Comparison of ENCODE assay signal across 28 cellular contexts in the genomic region with DNA sequence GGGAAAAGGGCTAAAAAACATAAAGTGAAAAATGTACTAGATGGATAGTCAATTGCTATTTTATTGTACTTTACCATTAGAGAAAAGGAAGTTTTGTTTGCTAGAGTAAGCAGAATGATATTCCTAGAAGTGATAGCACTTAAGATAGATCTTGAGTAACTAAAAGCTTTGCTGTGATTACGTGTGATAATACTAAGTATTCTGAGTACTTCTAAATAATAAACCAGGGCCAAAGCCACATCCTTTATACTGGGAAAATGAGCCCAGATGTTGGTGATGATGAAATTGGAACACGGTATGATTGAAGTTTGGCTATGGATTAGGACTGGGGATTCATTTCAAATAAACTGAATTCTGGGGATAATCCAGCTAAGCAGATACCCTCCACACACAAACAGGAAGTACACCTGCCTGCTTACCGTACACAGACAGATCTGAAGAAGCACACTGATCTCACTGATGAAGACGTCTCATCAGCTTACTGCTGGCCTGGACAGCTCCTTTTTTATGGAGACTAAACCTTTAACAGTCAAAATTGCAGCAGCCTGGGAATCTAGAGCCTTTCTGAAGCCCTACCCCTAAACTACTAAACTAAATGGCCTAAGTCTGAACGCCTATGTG.
"Had no signal": no experiment of that assay in that cellular context is flagged by ENCODE, and none has a peak within 500 bp of the region (broad histone marks: within the 10 kb centered on the region; RNA-seq: fewer than 3 reads in every experiment).

No MANE protein-coding gene starts in this region.

- DNase-seq: activated B cell treated with CpG ODN at 0.5 μM for 24 hours; activated CD4-positive, alpha-beta T cell treated with anti-CD3 and anti-CD28 coated beads for 1 hour; activated CD4-positive, alpha-beta T cell treated with anti-CD3 and anti-CD28 coated beads, Interleukin-2, amount 10 ng/mL, durations not matched to agents 24 days and 14 days; activated CD4-positive, alpha-beta T cell treated with anti-CD3 and anti-CD28 coated beads, Interleukin-2, amount 50 U/mL, for 48 hours; activated CD8-positive, alpha-beta memory T cell treated with anti-CD3 and anti-CD28 coated beads, Interleukin-2, amount 10 ng/mL, durations not matched to agents 7 days and 5 days; activated gamma-delta T cell; activated naive CD4-positive, alpha-beta T cell treated with anti-CD3 and anti-CD28 coated beads for 36 hours; activated T-cell treated with anti-CD3 and anti-CD28 coated beads, Interleukin-2, amount 50 U/mL, for 4 hours; amygdala; KBM-7; NCI-H1048; NCI-H146; NCI-H1930; NCI-H345; NCI-H510A; NCI-H526 treated with DMSO at 0.1 percent for 48 hours; NCI-H82; OCI-M1; Right ventricle myocardium superior; RPMI8226; SJCRH30; T-helper 9 cell had no signal

- H3K4me1 ChIP-seq: SJCRH30 had no signal

- H3K4me1 Mint-ChIP-seq: brain; central memory CD8-positive, alpha-beta T cell had no signal

- H3K36me3 Mint-ChIP-seq: activated CD8-positive, alpha-beta memory T cell treated with anti-CD3 and anti-CD28 coated beads, Interleukin-2, amount 10 ng/mL, durations not matched to agents 7 days and 5 days; activated naive CD8-positive, alpha-beta T cell; brain had no signal

- H3K9me3 ChIP-seq: SJCRH30 had no signal

- H3K27ac Mint-ChIP-seq: activated B cell treated with CpG ODN at 0.5 μM for 24 hours; activated CD4-positive, alpha-beta T cell treated with anti-CD3 and anti-CD28 coated beads, Interleukin-2, amount 10 ng/mL, durations not matched to agents 24 days and 14 days; activated naive CD4-positive, alpha-beta T cell treated with anti-CD3 and anti-CD28 coated beads for 36 hours; activated naive CD8-positive, alpha-beta T cell; brain; T-helper 1 cell treated with Interleukin-12 subunit alpha and Interleukin-12 subunit beta and Interleukin-4 antibody, amounts not matched to agents 30 μg/mL and 1 μg/mL, for 36 hours had no signal

- H3K27me3 Mint-ChIP-seq: activated B cell treated with CpG ODN at 0.5 μM for 24 hours; activated CD4-positive, alpha-beta T cell treated with anti-CD3 and anti-CD28 coated beads, Interleukin-2, amount 10 ng/mL, durations not matched to agents 24 days and 14 days; activated CD8-positive, alpha-beta memory T cell treated with anti-CD3 and anti-CD28 coated beads, Interleukin-2, amount 10 ng/mL, durations not matched to agents 7 days and 5 days; activated naive CD8-positive, alpha-beta T cell; brain; central memory CD8-positive, alpha-beta T cell had no signal

- ATAC-seq: activated CD8-positive, alpha-beta memory T cell treated with anti-CD3 and anti-CD28 coated beads, Interleukin-2, amount 10 ng/mL, durations not matched to agents 7 days and 5 days; activated T-cell treated with anti-CD3 and anti-CD28 coated beads, Interleukin-2, amount 50 U/mL, for 4 hours; Panc1; SK-N-SH treated with all-trans-retinoic acid at 6 μM for 48 hours had no signal

- H3K4me3 ChIP-seq: SJCRH30 had no signal

- H3K9me3 Mint-ChIP-seq: activated B cell treated with CpG ODN at 0.5 μM for 24 hours; activated naive CD4-positive, alpha-beta T cell treated with anti-CD3 and anti-CD28 coated beads for 36 hours; activated T-cell treated with anti-CD3 and anti-CD28 coated beads, Interleukin-2, amount 50 U/mL, for 4 hours; brain had no signal

- H3K36me3 ChIP-seq: SJCRH30 had no signal

- H3K27ac ChIP-seq: SJCRH30 had no signal

- H3K4me3 Mint-ChIP-seq: activated B cell treated with CpG ODN at 0.5 μM for 24 hours; activated CD4-positive, alpha-beta T cell treated with anti-CD3 and anti-CD28 coated beads, Interleukin-2, amount 10 ng/mL, durations not matched to agents 24 days and 14 days; activated CD8-positive, alpha-beta memory T cell treated with anti-CD3 and anti-CD28 coated beads, Interleukin-2, amount 10 ng/mL, durations not matched to agents 7 days and 5 days; activated naive CD4-positive, alpha-beta T cell treated with anti-CD3 and anti-CD28 coated beads for 36 hours; activated naive CD8-positive, alpha-beta T cell; activated T-cell treated with anti-CD3 and anti-CD28 coated beads, Interleukin-2, amount 50 U/mL, for 4 hours; brain; central memory CD8-positive, alpha-beta T cell; T-helper 1 cell treated with Interleukin-12 subunit alpha and Interleukin-12 subunit beta and Interleukin-4 antibody, amounts not matched to agents 30 μg/mL and 1 μg/mL, for 36 hours had no signal

- H3K27me3 ChIP-seq: SJCRH30 had no signal
